17 cellular contexts compared by ENCODE assay signal in the genomic region with DNA sequence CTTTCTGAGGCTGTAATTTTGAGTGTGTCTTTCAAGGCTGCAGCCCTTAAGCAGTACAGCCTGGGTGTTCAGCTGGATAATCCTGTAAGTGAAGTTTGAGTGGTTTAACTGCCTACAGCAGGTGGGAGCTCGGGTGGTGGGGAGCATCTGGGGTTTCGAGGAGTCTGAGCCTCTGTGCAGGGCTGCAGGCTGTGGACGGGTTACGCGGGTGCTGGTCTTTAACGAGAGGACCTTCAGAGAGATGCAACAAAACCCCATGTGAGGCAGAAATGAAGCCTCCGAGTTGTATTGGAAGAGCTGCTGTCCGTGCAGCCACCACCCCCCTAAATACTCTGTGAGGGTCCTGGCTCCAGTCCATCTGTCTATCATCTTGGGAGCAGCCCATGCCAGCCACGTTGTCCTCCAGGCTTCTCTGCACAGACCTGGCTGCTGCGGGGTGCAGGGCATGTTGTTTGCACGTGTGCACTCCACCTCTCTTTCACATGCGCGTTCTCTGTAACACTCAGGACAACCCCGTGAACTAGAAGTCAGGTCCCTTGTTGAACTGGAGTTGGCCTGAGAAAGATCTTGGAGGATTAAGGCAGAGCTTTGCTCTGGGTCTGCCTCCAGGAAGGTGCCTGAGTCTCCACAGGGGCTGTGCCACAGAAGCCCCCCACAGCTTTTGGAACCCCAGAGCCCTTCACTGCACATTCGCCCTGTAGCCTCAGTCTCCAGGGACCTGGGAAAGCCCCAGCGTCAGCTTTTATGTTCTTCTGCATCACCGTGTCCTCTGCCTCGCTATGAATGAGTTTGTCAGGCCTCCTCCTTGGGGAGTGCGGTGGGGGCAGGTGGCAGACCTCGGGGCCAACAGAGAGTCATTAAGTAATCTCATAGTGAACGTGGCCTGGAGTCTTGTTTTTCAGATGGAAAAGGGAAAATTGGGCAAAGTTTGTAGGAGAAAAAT. TPM values are rescaled to one million over a fixed set of nuclear protein-coding genes. Genes with fewer than 3 reads are reported as not detected.
DNase-seq lines count a peak whose midpoint lies in the region; ATAC-seq and TF ChIP-seq lines count a peak whose summit lies in the region.
"Had no signal": no experiment of that assay in that cellular context is flagged by ENCODE, and none has a peak within 500 bp of the region (broad histone marks: within the 10 kb centered on the region; RNA-seq: fewer than 3 reads in every experiment).

No MANE protein-coding gene starts in this region.

- H3K4me1 Mint-ChIP-seq in neural progenitor cell: peaks cover 35% of the 10 kb centered on the region

- no peak overlapping the region for H3K27ac Mint-ChIP-seq in neural progenitor cell

- no peak overlapping the region for H2AFZ ChIP-seq in neural progenitor cell (replicated peaks)
- H2AFZ ChIP-seq: PC-9 had no signal

- H3K9me3 Mint-ChIP-seq in neural progenitor cell: peaks cover 22% of the 10 kb centered on the region

- H3K9ac ChIP-seq in neural progenitor cell: no peak overlapping the region

- H3K4me2 ChIP-seq in neural progenitor cell: peak overlapping the region; percentile 22
- H3K4me2 ChIP-seq: A549, PC-9 had no signal

- peaks cover 5% of the 10 kb centered on the region for H3K27me3 Mint-ChIP-seq in neural progenitor cell (ENCODE audit: insufficient read depth, low read depth)

- peaks cover 7% of the 10 kb centered on the region for H3K36me3 Mint-ChIP-seq in neural progenitor cell

- H3K4me3 ChIP-seq in Jurkat, Clone E6-1 (ENCODE audit: low read length): peak overlapping the region; percentile 46
- no peak overlapping the region for H3K4me3 ChIP-seq in neural progenitor cell
- H3K4me3 ChIP-seq: A549, esophagus muscularis mucosa, PC-9, skin epidermis had no signal

- peak; percentile 57 for DNase-seq in NCI-H2107 treated with DMSO at 0.1 percent for 48 hours (lab: John Stamatoyannopoulos, UW; ENCODE audit: unreplicated experiment)
- DNase-seq in NCI-H2107 (lab: John Stamatoyannopoulos, UW): no peak
- DNase-seq in Jurkat, Clone E6-1 (ENCODE audit: low read depth, low spot score): peak; percentile 82
- DNase-seq in RWPE1 (ENCODE audit: low spot score): no peak
- no peak for DNase-seq in neural progenitor cell (ENCODE audit: low spot score)
- no peak for DNase-seq in hypothalamus (lab: John Stamatoyannopoulos, UW)
- no peak for DNase-seq in CD1c-positive myeloid dendritic cell (ENCODE audit: extremely low spot score)
- DNase-seq: activated T-cell treated with anti-CD3 and anti-CD28 coated beads, Interleukin-2, amount 50 U/mL, for 1 hour; amygdala; cortex of kidney; IMR-90; PC-9; T-helper 1 cell had no signal

- 0 out of 2 replicates have a peak overlapping the region, but pooled peaks have one; percentile 32 for H3K27ac ChIP-seq in RWPE1
- no peak overlapping the region for H3K27ac ChIP-seq in neural progenitor cell
- H3K27ac ChIP-seq: A549, esophagus muscularis mucosa, PC-9, skin epidermis had no signal

- ATAC-seq in GM21390 (IDR thresholded peaks at IDR 0.05; ENCODE audit: unreplicated experiment): no peak

- CTCF ChIA-PET in RWPE1 (lab: Yijun Ruan, JAX): no interaction called here

- no peaks in the 10 kb centered on the region for H3K9me3 ChIP-seq in neural progenitor cell (ENCODE audit: low read depth)
- H3K9me3 ChIP-seq: A549 had no signal

- H3K79me2 ChIP-seq in neural progenitor cell (ENCODE audit: low read depth): no peaks in the 10 kb centered on the region

- H3F3A ChIP-seq in neural progenitor cell (ENCODE audit: low read depth): peaks cover 20% of the 10 kb centered on the region

- POLR2A ChIA-PET in RWPE1 (lab: Yijun Ruan, JAX; ENCODE audit: low non-redundant PET): no interaction called here

- no peaks in the 10 kb centered on the region for H3K27me3 ChIP-seq in neural progenitor cell
- H3K27me3 ChIP-seq: esophagus muscularis mucosa had no signal

- no peaks in the 10 kb centered on the region for H3K36me3 ChIP-seq in neural progenitor cell

- no peak overlapping the region for H3K4me3 Mint-ChIP-seq in neural progenitor cell

- peaks cover 27% of the 10 kb centered on the region for H3K4me1 ChIP-seq in neural progenitor cell

- no peak for TF ChIP-seq CTCF in RWPE1 (conservative IDR thresholded peaks at IDR 0.05; ENCODE audit: low read depth)
- TF ChIP-seq CTCF in neural progenitor cell (IDR thresholded peaks at IDR 0.05): no peak

- no peaks in the 10 kb centered on the region for H4K20me1 ChIP-seq in neural progenitor cell (ENCODE audit: low read depth)

RNA-seq across cellular contexts. Expression of a gene that starts 16.4 kb away (rescaled TPM):
- polyA plus RNA-seq in Jurkat, Clone E6-1 (2012; ENCODE audit: insufficient read depth, insufficient read length): 1.3 TPM
- total RNA-seq in neural progenitor cell (ENCODE audit: low replicate concordance): not detected in 2 replicates
- total RNA-seq: IMR-90, PC-9 had no signal
- polyA plus RNA-seq: A549, IMR-90 had no signal

RNA-seq across cellular contexts. Expression of a gene that starts 27.3 kb away (rescaled TPM):
- 3.5 TPM for polyA plus RNA-seq in Jurkat, Clone E6-1 (2012; ENCODE audit: insufficient read depth, insufficient read length)
- not detected in 2 replicates for total RNA-seq in neural progenitor cell (ENCODE audit: low replicate concordance)
- total RNA-seq: IMR-90, PC-9 had no signal
- polyA plus RNA-seq: A549, IMR-90 had no signal

Comparison
In these comparisons a context has a peak if more than half of its experiments do, and no peak if none do; other contexts are left out.
1. DNase-seq: peak in NCI-H2107 treated with DMSO at 0.1 percent for 48 hours (single experiment) and Jurkat, Clone E6-1 (single experiment); none in NCI-H2107 (single experiment), RWPE1 (single experiment), neural progenitor cell (single experiment), hypothalamus (0 of 51) and CD1c-positive myeloid dendritic cell (single experiment).